In genomic region chr12:63841611-63842010, GRCh38 we compare ENCODE assay signal across 16 cellular contexts. TPM values are rescaled to one million over a fixed set of nuclear protein-coding genes. Genes with fewer than 3 reads are reported as not detected.
DNase-seq lines count a peak whose midpoint lies in the region; ATAC-seq and TF ChIP-seq lines count a peak whose summit lies in the region.
"Had no signal": no experiment of that assay in that cellular context is flagged by ENCODE, and none has a peak within 500 bp of the region (broad histone marks: within the 10 kb centered on the region; RNA-seq: fewer than 3 reads in every experiment).

No MANE protein-coding gene starts in this region.

- 39 to 40% methylated on average over 4 of the region's 4 CpGs for WGBS in aorta, 2 donors

- no peak overlapping the region for H3K27ac Mint-ChIP-seq in stimulated activated naive CD8-positive, alpha-beta T cell treated with anti-CD3 and anti-CD28 coated beads, Interleukin-15, Interleukin-2, amounts not matched to agents 100 ng/mL and 50 ng/mL, for 24 hours
- H3K27ac Mint-ChIP-seq in stimulated activated naive CD8-positive, alpha-beta T cell treated with anti-CD3 and anti-CD28 coated beads, Interleukin-15, amount 100 ng/mL, for 72 hours, result no peak overlapping the region
- peak overlapping the region in 2 of 3 experiments; percentile 3 to 28 for H3K27ac Mint-ChIP-seq in nephron
- H3K27ac Mint-ChIP-seq in mesothelial cell of epicardium, result no peak overlapping the region
- H3K27ac Mint-ChIP-seq: CD4-positive, CD25-positive, alpha-beta regulatory T cell; HFFc6 had no signal

- H3K4me1 Mint-ChIP-seq in stimulated activated naive CD8-positive, alpha-beta T cell treated with anti-CD3 and anti-CD28 coated beads, Interleukin-15, Interleukin-2, amounts not matched to agents 100 ng/mL and 50 ng/mL, for 24 hours (ENCODE audit: low read depth), result peaks cover 9% of the 10 kb centered on the region
- peaks cover 12% of the 10 kb centered on the region for H3K4me1 Mint-ChIP-seq in stimulated activated naive CD8-positive, alpha-beta T cell treated with anti-CD3 and anti-CD28 coated beads, Interleukin-15, amount 100 ng/mL, for 72 hours
- H3K4me1 Mint-ChIP-seq in nephron (peaks cover 16% of the 10 kb centered on the region), mesothelial cell of epicardium (peaks cover 18% of the 10 kb centered on the region)

- H3K36me3 Mint-ChIP-seq in stimulated activated naive CD8-positive, alpha-beta T cell treated with anti-CD3 and anti-CD28 coated beads, Interleukin-15, Interleukin-2, amounts not matched to agents 100 ng/mL and 50 ng/mL, for 24 hours (ENCODE audit: low read depth), result no peaks in the 10 kb centered on the region
- H3K36me3 Mint-ChIP-seq in nephron (ENCODE audit: low read depth) (no peaks in the 10 kb centered on the region), mesothelial cell of epicardium (no peaks in the 10 kb centered on the region)
- H3K36me3 Mint-ChIP-seq: CD4-positive, CD25-positive, alpha-beta regulatory T cell had no signal

- peaks cover 24% of the 10 kb centered on the region for H3K27me3 Mint-ChIP-seq in stimulated activated naive CD8-positive, alpha-beta T cell treated with anti-CD3 and anti-CD28 coated beads, Interleukin-15, Interleukin-2, amounts not matched to agents 100 ng/mL and 50 ng/mL, for 24 hours
- peaks cover 30% of the 10 kb centered on the region for H3K27me3 Mint-ChIP-seq in stimulated activated naive CD8-positive, alpha-beta T cell treated with anti-CD3 and anti-CD28 coated beads, Interleukin-15, amount 100 ng/mL, for 72 hours
- H3K27me3 Mint-ChIP-seq in nephron (ENCODE audit: low read depth) (peaks cover 7% of the 10 kb centered on the region), mesothelial cell of epicardium (ENCODE audit: low read depth) (peaks cover 10% of the 10 kb centered on the region)

- H3K9me3 ChIP-seq in aorta (ENCODE audit: control insufficient read depth, low read length), result no peaks in the 10 kb centered on the region
- H3K9me3 ChIP-seq: A549 had no signal

- peak overlapping the region; percentile 2 for H3K4me3 Mint-ChIP-seq in stimulated activated naive CD8-positive, alpha-beta T cell treated with anti-CD3 and anti-CD28 coated beads, Interleukin-15, Interleukin-2, amounts not matched to agents 100 ng/mL and 50 ng/mL, for 24 hours
- no peak overlapping the region for H3K4me3 Mint-ChIP-seq in stimulated activated naive CD8-positive, alpha-beta T cell treated with anti-CD3 and anti-CD28 coated beads, Interleukin-15, amount 100 ng/mL, for 72 hours
- peak overlapping the region; percentile 53 to 63 (median 63) for H3K4me3 Mint-ChIP-seq in nephron
- H3K4me3 Mint-ChIP-seq in mesothelial cell of epicardium, result no peak overlapping the region
- H3K4me3 Mint-ChIP-seq: HFFc6 had no signal

- H3K4me1 ChIP-seq in aorta (ENCODE audit: control insufficient read depth in 1 of 2, insufficient read depth in 2 of 2, low read length in 2 of 2), result no peaks in the 10 kb centered on the region

- TF ChIP-seq CTCF in choroid plexus epithelial cell (conservative IDR thresholded peaks at IDR 0.05; ENCODE audit: low read depth, low read length) (no peak), nephron (IDR thresholded peaks at IDR 0.05; ENCODE audit: unreplicated experiment in 3 of 3) (no peak), mesothelial cell of epicardium (IDR thresholded peaks at IDR 0.05; ENCODE audit: unreplicated experiment) (no peak)

- H3K9me3 Mint-ChIP-seq in stimulated activated naive CD8-positive, alpha-beta T cell treated with anti-CD3 and anti-CD28 coated beads, Interleukin-15, Interleukin-2, amounts not matched to agents 100 ng/mL and 50 ng/mL, for 24 hours, result no peaks in the 10 kb centered on the region
- no peaks in the 10 kb centered on the region for H3K9me3 Mint-ChIP-seq in stimulated activated naive CD8-positive, alpha-beta T cell treated with anti-CD3 and anti-CD28 coated beads, Interleukin-15, amount 100 ng/mL, for 72 hours
- H3K9me3 Mint-ChIP-seq in nephron (no peaks in the 10 kb centered on the region), mesothelial cell of epicardium (no peaks in the 10 kb centered on the region)
- H3K9me3 Mint-ChIP-seq: CD4-positive, CD25-positive, alpha-beta regulatory T cell; HFFc6 had no signal

- no peak for ATAC-seq in stimulated activated naive CD8-positive, alpha-beta T cell treated with anti-CD3 and anti-CD28 coated beads, Interleukin-15, amount 100 ng/mL, for 72 hours
- ATAC-seq in aorta (ENCODE audit: low FRiP score), result no peak
- ATAC-seq: A549 had no signal

- no peak for DNase-seq in stimulated activated naive CD8-positive, alpha-beta T cell treated with anti-CD3 and anti-CD28 coated beads, Interleukin-15, amount 100 ng/mL, for 72 hours
- DNase-seq in choroid plexus epithelial cell (ENCODE audit: low read depth) (peak; percentile 19), mesothelial cell of epicardium (ENCODE audit: low spot score in 2 of 2, unreplicated experiment in 2 of 2) (no peak), aorta (no peak), dermis blood vessel endothelial cell (no peak)
- DNase-seq: CD4-positive, CD25-positive, alpha-beta regulatory T cell; GOT3; HFFc6; KG1; NCI-H1092 treated with DMSO at 0.1 percent for 48 hours; NCI-H1694 treated with DMSO at 0.1 percent for 48 hours; NCI-H345; SIG-M5 had no signal

- H3K4me3 ChIP-seq in choroid plexus epithelial cell (ENCODE audit: low read depth, low read length) (no peak overlapping the region), aorta (ENCODE audit: low read length in 2 of 2) (no peak overlapping the region)
- H3K4me3 ChIP-seq: A549 had no signal

- H3K36me3 ChIP-seq in aorta (ENCODE audit: control insufficient read depth in 1 of 2, insufficient read depth in 2 of 2, low read length in 1 of 2), result no peaks in the 10 kb centered on the region

- no peak overlapping the region for H3K27ac ChIP-seq in aorta (ENCODE audit: low read depth in 1 of 2, low read length in 2 of 2)
- H3K27ac ChIP-seq: A549 had no signal

- no peaks in the 10 kb centered on the region for H3K27me3 ChIP-seq in aorta (ENCODE audit: control insufficient read depth in 1 of 2, insufficient read depth in 2 of 2, low read length in 1 of 2)

- intact Hi-C loops in aorta (cut with DNase I), result loop anchor here in 1 of 2 donors (2.0 to 10.0 kb wide), 4 partner anchors 243 to 415 kb away; partner anchors contain the start of gene KICS2

RNA-seq across cellular contexts. Expression of gene SRGAP1, which starts 2.9 kb away (rescaled TPM):
- total RNA-seq in mesothelial cell of epicardium (9.6 to 9.7 TPM (median 9.7 TPM) in 3 replicates), aorta (10 to 100 TPM; 10.1 to 15.5 TPM), dermis blood vessel endothelial cell (2.9 and 12.9 TPM in 2 replicates)
- 1 to 10 TPM in 1 of 2 donors, under 1 TPM in 1; 0.88 to 1.9 TPM for polyA plus RNA-seq in aorta
- total RNA-seq: CD4-positive, CD25-positive, alpha-beta regulatory T cell had no signal

Comparison
In these comparisons a context has a peak if more than half of its experiments do, and no peak if none do; other contexts are left out.
1. H3K4me3 Mint-ChIP-seq: peak in stimulated activated naive CD8-positive, alpha-beta T cell treated with anti-CD3 and anti-CD28 coated beads, Interleukin-15, Interleukin-2, amounts not matched to agents 100 ng/mL and 50 ng/mL, for 24 hours (single experiment) and nephron (3 of 3); none in stimulated activated naive CD8-positive, alpha-beta T cell treated with anti-CD3 and anti-CD28 coated beads, Interleukin-15, amount 100 ng/mL, for 72 hours (0 of 2) and mesothelial cell of epicardium (single experiment).
2. H3K27ac Mint-ChIP-seq: peak in nephron (2 of 3); none in stimulated activated naive CD8-positive, alpha-beta T cell treated with anti-CD3 and anti-CD28 coated beads, Interleukin-15, Interleukin-2, amounts not matched to agents 100 ng/mL and 50 ng/mL, for 24 hours (single experiment), stimulated activated naive CD8-positive, alpha-beta T cell treated with anti-CD3 and anti-CD28 coated beads, Interleukin-15, amount 100 ng/mL, for 72 hours (0 of 2) and mesothelial cell of epicardium (single experiment).